Comparison of ENCODE assay signal across 9 cellular contexts in genomic region chr3:121957674-121958419, GRCh38.
DNase-seq lines count a peak whose midpoint lies in the region; ATAC-seq and TF ChIP-seq lines count a peak whose summit lies in the region.
"Had no signal": no experiment of that assay in that cellular context is flagged by ENCODE, and none has a peak within 500 bp of the region (broad histone marks: within the 10 kb centered on the region; RNA-seq: fewer than 3 reads in every experiment).

No MANE protein-coding gene starts in this region.

- no peak overlapping the region for H3K27ac ChIP-seq in CD8-positive, alpha-beta T cell (ENCODE audit: low read depth, low read length)

- no peak overlapping the region for H3K4me3 Mint-ChIP-seq in activated naive CD4-positive, alpha-beta T cell treated with anti-CD3 and anti-CD28 coated beads for 36 hours
- H3K4me3 Mint-ChIP-seq in CD8-positive, alpha-beta T cell = no peak overlapping the region

- H3K36me3 ChIP-seq in MG63 = no peaks in the 10 kb centered on the region
- no peaks in the 10 kb centered on the region for H3K36me3 ChIP-seq in CD8-positive, alpha-beta T cell (ENCODE audit: insufficient read depth, low read length)

- H3K4me3 ChIP-seq in MG63 = no peak overlapping the region
- H3K4me3 ChIP-seq in CD8-positive, alpha-beta T cell (ENCODE audit: low read depth, low read length) = no peak overlapping the region

- no peak for TF ChIP-seq CTCF in CD8-positive, alpha-beta T cell (IDR thresholded peaks at IDR 0.05)
- TF ChIP-seq CTCF in omental fat pad (IDR thresholded peaks at IDR 0.05) = no peak

- peaks cover 8% of the 10 kb centered on the region for H3K9me3 Mint-ChIP-seq in activated naive CD4-positive, alpha-beta T cell treated with anti-CD3 and anti-CD28 coated beads for 36 hours
- peaks cover 5% of the 10 kb centered on the region for H3K9me3 Mint-ChIP-seq in CD8-positive, alpha-beta T cell

- intact Hi-C loops in left cardiac atrium (cut with DNase I) = no loop called here
- intact Hi-C loops in activated naive CD4-positive, alpha-beta T cell treated with anti-CD3 and anti-CD28 coated beads for 36 hours (cut with micrococcal nuclease) = no loop called here
- intact Hi-C loops in CD8-positive, alpha-beta T cell (cut with DNase I, micrococcal nuclease) = no loop called here

- no peak overlapping the region for H3K27ac Mint-ChIP-seq in activated naive CD4-positive, alpha-beta T cell treated with anti-CD3 and anti-CD28 coated beads for 36 hours
- H3K27ac Mint-ChIP-seq in CD8-positive, alpha-beta T cell = no peak overlapping the region

- H3K27me3 Mint-ChIP-seq in activated naive CD4-positive, alpha-beta T cell treated with anti-CD3 and anti-CD28 coated beads for 36 hours (ENCODE audit: low read depth) = peaks cover 3% of the 10 kb centered on the region
- peaks cover 2% of the 10 kb centered on the region for H3K27me3 Mint-ChIP-seq in CD8-positive, alpha-beta T cell (ENCODE audit: low read depth)

- H3K27me3 ChIP-seq in MG63 = 0 out of 2 replicates have a peak, but pooled peaks cover 2% of the 10 kb centered on the region
- H3K27me3 ChIP-seq in CD8-positive, alpha-beta T cell (ENCODE audit: insufficient read depth, low read length) = no peaks in the 10 kb centered on the region

- DNase-seq in AML-193 (lab: John Stamatoyannopoulos, UW) (peak; percentile 41 to 44), left cardiac atrium (no peak), MG63 (no peak), omental fat pad (ENCODE audit: low spot score) (no peak)
- DNase-seq in activated naive CD4-positive, alpha-beta T cell treated with anti-CD3 and anti-CD28 coated beads for 36 hours = no peak
- DNase-seq in CD8-positive, alpha-beta T cell = no peak
- DNase-seq: NCI-H345 had no signal

- peaks cover 13% of the 10 kb centered on the region for H3K36me3 Mint-ChIP-seq in activated naive CD4-positive, alpha-beta T cell treated with anti-CD3 and anti-CD28 coated beads for 36 hours (ENCODE audit: low read depth)
- H3K36me3 Mint-ChIP-seq in CD8-positive, alpha-beta T cell = peaks cover 3% of the 10 kb centered on the region

- POLR2A ChIA-PET in CD8-positive, alpha-beta T cell (lab: Charles Lee) = interaction anchor here (1.2 kb wide), 1 partner anchor 13 kb away, joined by 3 read pairs; no protein-coding TSS in a partner anchor

- CTCF ChIA-PET in activated naive CD4-positive, alpha-beta T cell treated with anti-CD3 and anti-CD28 coated beads for 36 hours (lab: Charles Lee) = no interaction called here
- CTCF ChIA-PET in CD8-positive, alpha-beta T cell (lab: Charles Lee) = no interaction called here

- no peaks in the 10 kb centered on the region for H3K4me1 ChIP-seq in CD8-positive, alpha-beta T cell (ENCODE audit: insufficient read depth, low read length)

- H3K9me3 ChIP-seq in MG63 = no peaks in the 10 kb centered on the region
- H3K9me3 ChIP-seq in CD8-positive, alpha-beta T cell (ENCODE audit: low read length) = no peaks in the 10 kb centered on the region

- peak; percentile 91 for ATAC-seq in GM18870 (IDR thresholded peaks at IDR 0.05; ENCODE audit: unreplicated experiment)
- ATAC-seq in HG03108 (IDR thresholded peaks at IDR 0.05; ENCODE audit: unreplicated experiment) = peak; percentile 86
- ATAC-seq in left cardiac atrium = peak; percentile 23 to 83
- no peak for ATAC-seq in CD8-positive, alpha-beta T cell
- ATAC-seq in omental fat pad (ENCODE audit: low FRiP score) = no peak

- H3K4me1 Mint-ChIP-seq in activated naive CD4-positive, alpha-beta T cell treated with anti-CD3 and anti-CD28 coated beads for 36 hours (ENCODE audit: low read depth) = no peaks in the 10 kb centered on the region
- no peaks in the 10 kb centered on the region for H3K4me1 Mint-ChIP-seq in CD8-positive, alpha-beta T cell (ENCODE audit: low read depth)

Comparison
In these comparisons a context has a peak if more than half of its experiments do, and no peak if none do; other contexts are left out.
1. DNase-seq: peak in AML-193 (2 of 2); none in left cardiac atrium (single experiment), MG63 (single experiment), activated naive CD4-positive, alpha-beta T cell treated with anti-CD3 and anti-CD28 coated beads for 36 hours (single experiment), CD8-positive, alpha-beta T cell (0 of 7) and omental fat pad (single experiment).
2. ATAC-seq: peak in GM18870 (single experiment), HG03108 (single experiment) and left cardiac atrium (2 of 2); none in CD8-positive, alpha-beta T cell (single experiment) and omental fat pad (single experiment).